22 cellular contexts compared by ENCODE assay signal in genomic region chr15:66864086-66864830, GRCh38.
DNase-seq lines count a peak whose midpoint lies in the region; ATAC-seq and TF ChIP-seq lines count a peak whose summit lies in the region.
"Had no signal": no experiment of that assay in that cellular context is flagged by ENCODE, and none has a peak within 500 bp of the region (broad histone marks: within the 10 kb centered on the region; RNA-seq: fewer than 3 reads in every experiment).

No MANE protein-coding gene starts in this region.

- CTCF ChIA-PET in IMR-90 (lab: Yijun Ruan, JAX): interaction anchor here (0.7 kb wide), 1 partner anchor 10 kb away, joined by 4 read pairs; no protein-coding TSS in a partner anchor

- H3K79me1 ChIP-seq in IMR-90 (ENCODE audit: low read depth in 1 of 2, low read length in 2 of 2): peaks cover 3 to 26% of the 10 kb centered on the region in 2 experiments; a peak in 3 of 4 replicates

- H3K4me1 ChIP-seq in IMR-90 (ENCODE audit: control insufficient read depth, insufficient read depth, low read length) (peaks cover 7% of the 10 kb centered on the region), esophagus muscularis mucosa (peaks cover 0 to 23% (median 21%) of the 10 kb centered on the region in 4 donors), stomach (peaks cover 0 to 9% (median 4%) of the 10 kb centered on the region in 4 donors)
- H3K4me1 ChIP-seq: body of pancreas, gastrocnemius medialis had no signal

- dilution Hi-C loops in IMR-90 (cut with HindIII; ENCODE audit: low sequenced_read_pairs, unreplicated experiment): no loop called here

- peak overlapping the region; percentile 8; the same call in 1 of the 2 replicates for H2AK5ac ChIP-seq in IMR-90 (ENCODE audit: low read depth, low read length)

- H2BK5ac ChIP-seq in IMR-90 (ENCODE audit: low read depth, low read length, poor library complexity, severe bottlenecking): no peak overlapping the region

- no peak for TF ChIP-seq RAD21 in IMR-90 (IDR thresholded peaks at IDR 0.05; ENCODE audit: low read length)

- H3K9ac ChIP-seq in IMR-90 (ENCODE audit: low read depth, low read length): no peak overlapping the region

- peaks cover 9% of the 10 kb centered on the region; the same call in 1 of the 2 replicates for H4K20me1 ChIP-seq in IMR-90 (ENCODE audit: insufficient read depth, low read length)

- no peak overlapping the region for H3K14ac ChIP-seq in IMR-90 (replicated peaks; ENCODE audit: low read depth, low read length)

- no TSS peak for BruUV-seq in IMR-90 (replicated peaks; lab: Mats Ljungman, UMichigan)

- no peaks in the 10 kb centered on the region for H3K9me3 ChIP-seq in IMR-90 (ENCODE audit: control insufficient read depth, insufficient read depth, low read length)
- H3K9me3 ChIP-seq in esophagus muscularis mucosa: no peaks in the 10 kb centered on the region
- no peaks in the 10 kb centered on the region for H3K9me3 ChIP-seq in stomach
- H3K9me3 ChIP-seq: body of pancreas, Caco-2, gastrocnemius medialis, lower lobe of right lung, Peyer's patch had no signal

- ATAC-seq in IMR-90 (ENCODE audit: low read depth): no peak
- ATAC-seq in HG02642 (IDR thresholded peaks at IDR 0.05; ENCODE audit: poor library complexity, unreplicated experiment): no peak
- ATAC-seq: body of pancreas, gastrocnemius medialis, lower lobe of right lung had no signal

- no peak overlapping the region for H3K4me3 ChIP-seq in IMR-90 (ENCODE audit: insufficient read depth, low read depth, low read length)
- no peak overlapping the region for H3K4me3 ChIP-seq in esophagus muscularis mucosa
- no peak overlapping the region for H3K4me3 ChIP-seq in stomach
- H3K4me3 ChIP-seq: body of pancreas, gastrocnemius medialis, lower lobe of right lung, Peyer's patch had no signal

- no peak overlapping the region for H4K8ac ChIP-seq in IMR-90 (ENCODE audit: low read depth in 2 of 2, low read length in 2 of 2)

- H3K27me3 ChIP-seq in IMR-90 (ENCODE audit: control insufficient read depth, insufficient read depth, low read length) (peaks cover 3% of the 10 kb centered on the region; the same call in 1 of the 2 replicates), esophagus muscularis mucosa (no peaks in the 10 kb centered on the region), stomach (no peaks in the 10 kb centered on the region)
- H3K27me3 ChIP-seq: body of pancreas, gastrocnemius medialis, Peyer's patch had no signal

- H3K4ac ChIP-seq in IMR-90 (ENCODE audit: low read depth, low read length): no peak overlapping the region

- H3K4me2 ChIP-seq in IMR-90 (ENCODE audit: low read depth, low read length): no peak overlapping the region

- no peak overlapping the region for H3K23ac ChIP-seq in IMR-90 (ENCODE audit: low read depth, low read length)

- no peak overlapping the region for H3K18ac ChIP-seq in IMR-90 (ENCODE audit: low read depth, low read length)

- TF ChIP-seq CTCF in IMR-90 (conservative IDR thresholded peaks at IDR 0.05; ENCODE audit: low read depth, low read length) (no peak), esophagus muscularis mucosa (IDR thresholded peaks at IDR 0.05) (no peak), stomach (IDR thresholded peaks at IDR 0.05) (no peak)

- POLR2A ChIA-PET in IMR-90 (lab: Charles Lee; ENCODE audit: unreplicated experiment): no interaction called here

- H3K27ac ChIP-seq in IMR-90 (ENCODE audit: insufficient read depth, low read length) (no peak overlapping the region), esophagus muscularis mucosa (replicated peaks in 1 of 4) (no peak overlapping the region), stomach (no peak overlapping the region)
- H3K27ac ChIP-seq: body of pancreas, C4-2B, gastrocnemius medialis, lower lobe of right lung, Peyer's patch had no signal

- no peak overlapping the region for H2BK20ac ChIP-seq in IMR-90 (ENCODE audit: low read depth, low read length)

- peaks cover 5% of the 10 kb centered on the region; the same call in 1 of the 2 replicates for H3K9me1 ChIP-seq in IMR-90 (ENCODE audit: insufficient read depth, low read length)

- in situ Hi-C loops in IMR-90 (cut with MboI; ENCODE audit: low sequenced_read_pairs): loop anchor here (25.0 kb wide), 1 partner anchor 502 kb away; the partner anchor contains the start of gene TIPIN

- H3K36me3 ChIP-seq in IMR-90 (ENCODE audit: control insufficient read depth, insufficient read depth, low read length) (peaks cover 4% of the 10 kb centered on the region; the same call in 1 of the 2 replicates), esophagus muscularis mucosa (peaks cover 0 to 5% (median 0%) of the 10 kb centered on the region in 4 donors), stomach (peaks cover 0 to 4% (median 0%) of the 10 kb centered on the region in 4 donors)
- H3K36me3 ChIP-seq: gastrocnemius medialis, lower lobe of right lung, Peyer's patch had no signal

- TF ChIP-seq EP300 in esophagus muscularis mucosa (IDR thresholded peaks at IDR 0.05) (no peak), stomach (IDR thresholded peaks at IDR 0.05) (no peak)

- H2BK15ac ChIP-seq in IMR-90 (ENCODE audit: low read depth, low read length): no peak overlapping the region

- no peak overlapping the region for H2BK120ac ChIP-seq in IMR-90 (ENCODE audit: low read depth, low read length)

- intact Hi-C loops in IMR-90 (cut with micrococcal nuclease) (no loop called here), esophagus muscularis mucosa (cut with DNase I) (no loop called here), stomach (cut with DNase I; ENCODE audit: low total_unique reads) (no loop called here)

- no peak overlapping the region for H4K5ac ChIP-seq in IMR-90 (ENCODE audit: low read depth, low read length)

- H2AK9ac ChIP-seq in IMR-90 (replicated peaks; ENCODE audit: low read depth, low read length, poor library complexity): no peak overlapping the region

- H3K56ac ChIP-seq in IMR-90 (ENCODE audit: extremely low read depth, insufficient read depth, low read length): no peak overlapping the region

- no peak for TF ChIP-seq POLR2A in IMR-90 (IDR thresholded peaks at IDR 0.05; ENCODE audit: low read depth, low read length)
- no peak for TF ChIP-seq POLR2A in esophagus muscularis mucosa (IDR thresholded peaks at IDR 0.05; ENCODE audit: low read depth)
- no peak for TF ChIP-seq POLR2A in stomach (IDR thresholded peaks at IDR 0.05)

- 100% methylated on average over 1 of the region's 9 CpGs; no CpG with 5 or more reads in 1 of the 2 experiments for WGBS in IMR-90 (ENCODE audit: extremely low coverage in 2 of 2, insufficient read length in 1 of 2), 2 experiments
- 94% methylated on average over 8 of the region's 9 CpGs for WGBS in esophagus muscularis mucosa
- 95 to 99% (median 95%) methylated on average over 9 of the region's 9 CpGs for WGBS in stomach, 5 donors

- DNase-seq in H4 (ENCODE audit: low spot score) (peak; percentile 1), IMR-90 (no peak), esophagus muscularis mucosa (ENCODE audit: extremely low spot score) (peak; percentile 78), stomach (peak; percentile 8), HUDEP-2 (lab: John Stamatoyannopoulos, UW; ENCODE audit: unreplicated experiment in 76 of 76) (no peak)
- no peak for DNase-seq in activated naive CD4-positive, alpha-beta T cell treated with Interleukin-2 at 50 U/mL for 16 hours
- DNase-seq: activated naive CD4-positive, alpha-beta T cell; activated T-cell treated with anti-CD3 and anti-CD28 coated beads, Interleukin-2, amount 50 U/mL, for 48 hours; Caco-2; DMS53; gastrocnemius medialis; kidney glomerular epithelial cell; lower lobe of right lung; NCI-H1694; NCI-H446; NCI-H774; SIG-M5; stimulated activated naive CD4-positive, alpha-beta T cell treated with Interleukin-2 at 50 U/mL for 16 hours had no signal

- no peak overlapping the region for H2AFZ ChIP-seq in IMR-90 (replicated peaks; ENCODE audit: low read length, poor library complexity)

- no peak overlapping the region; the same call in 1 of the 2 replicates for H4K91ac ChIP-seq in IMR-90 (ENCODE audit: insufficient read depth, low read depth, low read length)

TF ChIP-seq in IMR-90, 13 proteins besides CTCF, POLR2A, EP300 and RAD21:
- TF ChIP-seq NFE2L2 (IDR thresholded peaks at IDR 0.05; ENCODE audit: low read depth, low read length) (no peak), CEBPB (IDR thresholded peaks at IDR 0.05; ENCODE audit: low read depth, low read length) (no peak), USF2 (IDR thresholded peaks at IDR 0.05; ENCODE audit: low read depth, low read length) (no peak), CHD1 (IDR thresholded peaks at IDR 0.05; ENCODE audit: low read depth, low read length) (no peak), RCOR1 (IDR thresholded peaks at IDR 0.05; ENCODE audit: insufficient replicate concordance, low read length) (no peak), SMC3 (IDR thresholded peaks at IDR 0.05; ENCODE audit: low read depth, low read length) (no peak), BHLHE40 (IDR thresholded peaks at IDR 0.05; ENCODE audit: low read depth, low read length) (no peak), ELK1 (IDR thresholded peaks at IDR 0.05; ENCODE audit: borderline replicate concordance, low read depth, low read length) (no peak), RFX5 (IDR thresholded peaks at IDR 0.05; ENCODE audit: low read depth, low read length) (no peak), MAZ (IDR thresholded peaks at IDR 0.05; ENCODE audit: borderline replicate concordance, low read depth, low read length) (no peak), MAFK (IDR thresholded peaks at IDR 0.05; ENCODE audit: low read depth, low read length) (no peak), FOS (IDR thresholded peaks at IDR 0.05; ENCODE audit: low read depth, low read length) (no peak), MXI1 (IDR thresholded peaks at IDR 0.05; ENCODE audit: borderline replicate concordance, low read depth, low read length) (no peak)

Comparison
In these comparisons a context has a peak if more than half of its experiments do, and no peak if none do; other contexts are left out.
1. DNase-seq: peak in H4 (single experiment), esophagus muscularis mucosa (single experiment) and stomach (single experiment); none in IMR-90 (single experiment), activated naive CD4-positive, alpha-beta T cell treated with Interleukin-2 at 50 U/mL for 16 hours (single experiment) and HUDEP-2 (0 of 76).